Comparison of ENCODE assay signal across 8 cellular contexts in the genomic region with DNA sequence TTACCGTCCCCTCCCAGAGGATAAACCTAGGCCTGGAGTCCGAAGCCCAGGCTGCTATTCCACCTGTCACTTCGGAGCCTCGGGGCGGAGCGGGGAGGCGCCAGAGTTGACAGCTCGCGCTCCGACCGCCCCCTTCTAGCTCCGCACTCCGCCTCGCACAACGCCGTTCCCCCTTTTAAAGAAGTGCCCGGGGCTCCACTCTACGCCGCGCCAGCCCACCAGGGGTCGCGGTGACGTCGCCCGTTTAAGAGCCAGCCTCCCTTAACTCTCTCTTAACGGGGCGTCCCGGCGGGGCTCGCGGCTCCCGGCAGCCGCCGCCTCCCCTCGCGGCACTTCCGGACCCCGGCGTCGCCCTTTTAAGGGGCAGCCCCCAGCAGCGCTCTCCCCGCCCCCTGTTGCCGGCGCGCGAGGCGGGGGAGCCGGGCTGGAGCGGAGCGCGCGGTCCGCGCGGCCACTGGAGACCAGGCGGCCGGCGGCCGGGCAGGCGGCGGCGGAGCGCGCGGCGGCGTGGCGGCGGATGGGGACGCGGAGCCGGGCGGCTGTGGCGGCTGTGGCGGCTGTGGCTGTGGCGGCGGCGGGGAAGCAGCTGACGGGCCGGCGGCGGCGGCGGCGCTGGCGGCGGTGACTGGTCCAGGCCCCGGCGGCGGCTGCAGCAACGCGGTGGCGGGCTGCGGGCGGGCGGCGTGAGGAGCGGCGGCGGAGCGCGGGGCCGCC.
A peak's percentile ranks its signal among the peaks of the same experiment; 100 is the strongest.
DNase-seq lines count a peak whose midpoint lies in the region; TF ChIP-seq lines count a peak whose summit lies in the region.

TSS of gene INAFM2 (plus strand) at position 454 of the 714 bp plus-strand sequence. CDS start 364 bp downstream, outside the sequence.

- H3K9me2 ChIP-seq in MM.1S (replicated peaks; ENCODE audit: insufficient read depth, low read length), result no peaks in the 10 kb centered on the region

- H2AFZ ChIP-seq in MM.1S (ENCODE audit: low read length) (peak within 1 kb of the TSS; percentile 61; the same call in 1 of the 2 replicates), neuron (ENCODE audit: low read depth, low read length) (no peak within 1 kb of the TSS)

- H3K79me2 ChIP-seq in MM.1S (ENCODE audit: low read length), result peaks cover 29% of the 10 kb centered on the region

- H3K4me2 ChIP-seq in MM.1S (ENCODE audit: low read depth, low read length), result peak within 1 kb of the TSS; percentile 92

- no peak within 1 kb of the TSS for H3K27ac ChIP-seq in MM.1S (ENCODE audit: low read length)
- H3K27ac ChIP-seq in subcutaneous abdominal adipose tissue (ENCODE audit: low read depth, low read length), result no peak within 1 kb of the TSS

- no peaks in the 10 kb centered on the region for H4K20me1 ChIP-seq in MM.1S (ENCODE audit: insufficient read depth, low read length)

- DNase-seq in GDM1 (lab: John Stamatoyannopoulos, UW) (peak; percentile 99), HCEC 1CT (peak; percentile 92), MM.1S (peak; percentile 98), SIG-M5 treated with dmso at 0.1 percent for 504 hours (lab: John Stamatoyannopoulos, UW; ENCODE audit: unreplicated experiment) (peak; percentile 96), activated gamma-delta T cell treated with Interleukin-2 at 50 U/mL for 16 hours (peak; percentile 92), foreskin melanocyte (peak; percentile 83)

- peak within 1 kb of the TSS; percentile 61; the same call in 1 of the 2 replicates for H3K9ac ChIP-seq in MM.1S (ENCODE audit: low read length)
- H3K9ac ChIP-seq in subcutaneous abdominal adipose tissue (ENCODE audit: low read length in 5 of 5), result peak within 1 kb of the TSS in 4 of 5 donors; percentile 18 to 75 (median 64)

- H3K27me3 ChIP-seq in MM.1S (replicated peaks; ENCODE audit: insufficient read depth, low read length) (no peaks in the 10 kb centered on the region), neuron (ENCODE audit: insufficient read depth, low read length) (peaks cover 9% of the 10 kb centered on the region), subcutaneous abdominal adipose tissue (ENCODE audit: control insufficient read depth in 5 of 5, insufficient read depth in 4 of 5, low read length in 5 of 5) (no peaks in the 10 kb centered on the region)

- H3K9me3 ChIP-seq in MM.1S (replicated peaks; ENCODE audit: insufficient read depth, low read length), result no peaks in the 10 kb centered on the region
- no peaks in the 10 kb centered on the region for H3K9me3 ChIP-seq in neuron (ENCODE audit: low read length)
- H3K9me3 ChIP-seq in subcutaneous abdominal adipose tissue (ENCODE audit: control insufficient read depth in 5 of 5, low read length in 5 of 5), result no peaks in the 10 kb centered on the region

- H3K4me3 ChIP-seq in MM.1S (ENCODE audit: low read length) (peak within 1 kb of the TSS; percentile 74), neuron (ENCODE audit: low read length) (peak within 1 kb of the TSS; percentile 82), subcutaneous abdominal adipose tissue (ENCODE audit: low read depth in 1 of 5, low read length in 5 of 5) (peak within 1 kb of the TSS in 4 of 5 donors; percentile 59 to 80 (median 68))

- peaks cover 26% of the 10 kb centered on the region for H3F3A ChIP-seq in MM.1S (ENCODE audit: insufficient read depth, low read length)

- H3K36me3 ChIP-seq in MM.1S (replicated peaks; ENCODE audit: insufficient read depth, low read length), result no peaks in the 10 kb centered on the region
- H3K36me3 ChIP-seq in neuron (ENCODE audit: insufficient read depth, low read length), result no peaks in the 10 kb centered on the region
- H3K36me3 ChIP-seq in subcutaneous abdominal adipose tissue (ENCODE audit: control insufficient read depth in 5 of 5, insufficient read depth in 5 of 5, low read length in 5 of 5), result no peaks in the 10 kb centered on the region

- H3K4me1 ChIP-seq in MM.1S (ENCODE audit: low read length) (peaks cover 43% of the 10 kb centered on the region), neuron (ENCODE audit: insufficient read depth, low read length) (peaks cover 60% of the 10 kb centered on the region), subcutaneous abdominal adipose tissue (ENCODE audit: control insufficient read depth in 5 of 5, insufficient read depth in 5 of 5, low read length in 5 of 5) (peaks cover 0 to 37% (median 24%) of the 10 kb centered on the region in 5 donors)

- TF ChIP-seq CTCF in MM.1S (IDR thresholded peaks at IDR 0.05; ENCODE audit: low read length), result peak; percentile 37
